ENCODE assay signal across 25 cellular contexts in the genomic region with DNA sequence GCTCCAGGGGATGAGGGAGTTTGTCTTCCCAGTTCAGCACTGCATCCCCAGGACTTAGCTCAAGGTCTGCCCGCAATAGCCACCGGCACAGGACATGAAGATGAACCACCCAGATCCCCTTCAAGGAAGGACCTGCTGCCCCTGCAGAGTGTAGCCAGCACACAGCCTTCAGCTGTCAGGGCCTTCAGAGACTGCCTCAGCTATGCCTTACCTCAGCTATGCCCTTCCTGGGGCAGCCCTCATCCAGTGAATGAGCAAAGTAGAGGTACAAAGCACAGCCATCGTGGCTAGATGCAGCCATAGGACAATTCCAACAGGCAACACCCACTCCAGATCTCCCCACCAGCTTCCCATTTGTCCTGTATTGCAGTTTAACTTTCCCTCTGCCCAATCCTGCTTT.
DNase-seq lines count a peak whose midpoint lies in the region; ATAC-seq and TF ChIP-seq lines count a peak whose summit lies in the region.
"Had no signal": no experiment of that assay in that cellular context is flagged by ENCODE, and none has a peak within 500 bp of the region (broad histone marks: within the 10 kb centered on the region; RNA-seq: fewer than 3 reads in every experiment).

No MANE protein-coding gene starts in this region.

- no peaks in the 10 kb centered on the region for H3K27me3 Mint-ChIP-seq in activated T-helper 17 cell treated with anti-CD3 and anti-CD28 coated beads, Interleukin-2, amount 50 U/mL, for 72 hours
- H3K27me3 Mint-ChIP-seq in stimulated activated naive B cell treated with anti-CD40 and anti-IgM and Interleukin-4, amounts not matched to agents 10 μg/mL and 1 μg/mL and 100 μg/mL, for 72 hours: peaks cover 0 to 4% of the 10 kb centered on the region in 2 donors
- no peaks in the 10 kb centered on the region for H3K27me3 Mint-ChIP-seq in activated T-cell treated with anti-CD3 and anti-CD28 coated beads, Interleukin-2, amount 50 U/mL, for 4 hours (ENCODE audit: low read depth)
- H3K27me3 Mint-ChIP-seq: dendritic cell treated with granulocyte-macrophage colony-stimulating factor and Interleukin-4, amounts not matched to agents 40 ng/mL and 50 ng/mL, for 4 days had no signal

- no peak overlapping the region for H3K27ac ChIP-seq in tibial artery
- no peak overlapping the region for H3K27ac ChIP-seq in suprapubic skin
- H3K27ac ChIP-seq: BLaER1 treated with 17β-estradiol and CSF1 and Interleukin-3, amounts not matched to agents 10 nM and 100 nM had no signal

- no peaks in the 10 kb centered on the region for H3K36me3 ChIP-seq in tibial artery
- no peaks in the 10 kb centered on the region for H3K36me3 ChIP-seq in suprapubic skin
- H3K36me3 ChIP-seq: BLaER1 treated with 17β-estradiol and CSF1 and Interleukin-3, amounts not matched to agents 10 nM and 100 nM had no signal

- ATAC-seq in GM18909 (IDR thresholded peaks at IDR 0.05; ENCODE audit: poor library complexity, unreplicated experiment): peak; percentile 35
- peak; percentile 24 for ATAC-seq in HG02678 (IDR thresholded peaks at IDR 0.05; ENCODE audit: unreplicated experiment)
- peak; percentile 11 for ATAC-seq in activated T-helper 17 cell treated with anti-CD3 and anti-CD28 coated beads, Interleukin-2, amount 50 U/mL, for 72 hours (replicated peaks)
- ATAC-seq in stimulated activated naive B cell treated with anti-CD40 and anti-IgM and Interleukin-4, amounts not matched to agents 10 μg/mL and 1 μg/mL and 100 μg/mL, for 72 hours (replicated peaks): peak; percentile 46 to 48
- no peak for ATAC-seq in activated T-cell treated with anti-CD3 and anti-CD28 coated beads, Interleukin-2, amount 50 U/mL, for 4 hours
- ATAC-seq in HG02870 (IDR thresholded peaks at IDR 0.05; ENCODE audit: unreplicated experiment): no peak
- ATAC-seq: left cardiac atrium, Panc1, SK-N-SH treated with all-trans-retinoic acid at 6 μM for 48 hours had no signal

- H3K4me3 ChIP-seq in tibial artery: no peak overlapping the region
- no peak overlapping the region for H3K4me3 ChIP-seq in suprapubic skin
- H3K4me3 ChIP-seq: BLaER1 treated with 17β-estradiol and CSF1 and Interleukin-3, amounts not matched to agents 10 nM and 100 nM had no signal

- peak overlapping the region; percentile 21 for H3K27ac Mint-ChIP-seq in activated T-helper 17 cell treated with anti-CD3 and anti-CD28 coated beads, Interleukin-2, amount 50 U/mL, for 72 hours
- H3K27ac Mint-ChIP-seq in stimulated activated naive B cell treated with anti-CD40 and anti-IgM and Interleukin-4, amounts not matched to agents 10 μg/mL and 1 μg/mL and 100 μg/mL, for 72 hours: no peak overlapping the region
- H3K27ac Mint-ChIP-seq: immature natural killer cell had no signal

- DNase-seq in stimulated activated naive B cell treated with anti-CD40 and anti-IgM and Interleukin-4, amounts not matched to agents 10 μg/mL and 1 μg/mL and 100 μg/mL, for 72 hours: no peak
- DNase-seq in activated T-cell treated with anti-CD3 and anti-CD28 coated beads, Interleukin-2, amount 50 U/mL, for 4 hours: no peak
- no peak for DNase-seq in tibial artery
- no peak for DNase-seq in suprapubic skin (ENCODE audit: low spot score in 2 of 2)
- DNase-seq: activated gamma-delta T cell; erythroblast; hypothalamus; immature natural killer cell; Karpas-422; left cardiac atrium; MV-4-11; NCI-H1436; NCI-H226; Right ventricle myocardium superior; stimulated activated CD4-positive, alpha-beta T cell treated with anti-CD3 and anti-CD28 coated beads, Interleukin-4, amount 100 ng/mL, for 24 hours; T-helper 2 cell had no signal

- 98% methylated on average over 3 of the region's 3 CpGs for WGBS in suprapubic skin

- no peaks in the 10 kb centered on the region for H3K9me3 Mint-ChIP-seq in activated T-helper 17 cell treated with anti-CD3 and anti-CD28 coated beads, Interleukin-2, amount 50 U/mL, for 72 hours
- no peaks in the 10 kb centered on the region for H3K9me3 Mint-ChIP-seq in stimulated activated naive B cell treated with anti-CD40 and anti-IgM and Interleukin-4, amounts not matched to agents 10 μg/mL and 1 μg/mL and 100 μg/mL, for 72 hours
- H3K9me3 Mint-ChIP-seq in activated T-cell treated with anti-CD3 and anti-CD28 coated beads, Interleukin-2, amount 50 U/mL, for 4 hours: no peaks in the 10 kb centered on the region
- H3K9me3 Mint-ChIP-seq: dendritic cell treated with granulocyte-macrophage colony-stimulating factor and Interleukin-4, amounts not matched to agents 40 ng/mL and 50 ng/mL, for 4 days; immature natural killer cell; nephron had no signal

- peak overlapping the region; percentile 25 for H3K4me3 Mint-ChIP-seq in activated T-helper 17 cell treated with anti-CD3 and anti-CD28 coated beads, Interleukin-2, amount 50 U/mL, for 72 hours
- H3K4me3 Mint-ChIP-seq in stimulated activated naive B cell treated with anti-CD40 and anti-IgM and Interleukin-4, amounts not matched to agents 10 μg/mL and 1 μg/mL and 100 μg/mL, for 72 hours: no peak overlapping the region
- no peak overlapping the region for H3K4me3 Mint-ChIP-seq in activated T-cell treated with anti-CD3 and anti-CD28 coated beads, Interleukin-2, amount 50 U/mL, for 4 hours
- H3K4me3 Mint-ChIP-seq: dendritic cell treated with granulocyte-macrophage colony-stimulating factor and Interleukin-4, amounts not matched to agents 40 ng/mL and 50 ng/mL, for 4 days; immature natural killer cell; nephron had no signal

- TF ChIP-seq EP300 in suprapubic skin (IDR thresholded peaks at IDR 0.05): no peak

- TF ChIP-seq CTCF in tibial artery (IDR thresholded peaks at IDR 0.05) (no peak), suprapubic skin (IDR thresholded peaks at IDR 0.05) (no peak)

- H3K9me3 ChIP-seq in tibial artery: no peaks in the 10 kb centered on the region
- no peaks in the 10 kb centered on the region for H3K9me3 ChIP-seq in suprapubic skin

- no peaks in the 10 kb centered on the region for H3K36me3 Mint-ChIP-seq in activated T-helper 17 cell treated with anti-CD3 and anti-CD28 coated beads, Interleukin-2, amount 50 U/mL, for 72 hours (ENCODE audit: low read depth)
- H3K36me3 Mint-ChIP-seq in stimulated activated naive B cell treated with anti-CD40 and anti-IgM and Interleukin-4, amounts not matched to agents 10 μg/mL and 1 μg/mL and 100 μg/mL, for 72 hours: no peaks in the 10 kb centered on the region
- no peaks in the 10 kb centered on the region for H3K36me3 Mint-ChIP-seq in activated T-cell treated with anti-CD3 and anti-CD28 coated beads, Interleukin-2, amount 50 U/mL, for 4 hours (ENCODE audit: insufficient read depth)
- H3K36me3 Mint-ChIP-seq: immature natural killer cell had no signal

- no peak for TF ChIP-seq POLR2A in suprapubic skin (IDR thresholded peaks at IDR 0.05)

- H3K4me1 ChIP-seq in tibial artery: peaks cover 0 to 12% (median 0%) of the 10 kb centered on the region in 4 donors
- peaks cover 4% of the 10 kb centered on the region for H3K4me1 ChIP-seq in suprapubic skin
- H3K4me1 ChIP-seq: BLaER1 treated with 17β-estradiol and CSF1 and Interleukin-3, amounts not matched to agents 10 nM and 100 nM had no signal

- no peaks in the 10 kb centered on the region for H3K27me3 ChIP-seq in tibial artery
- no peaks in the 10 kb centered on the region for H3K27me3 ChIP-seq in suprapubic skin
- H3K27me3 ChIP-seq: BLaER1 treated with 17β-estradiol and CSF1 and Interleukin-3, amounts not matched to agents 10 nM and 100 nM had no signal

- intact Hi-C loops in tibial artery (cut with DNase I; ENCODE audit: low total_unique reads): no loop called here

- peaks cover 14% of the 10 kb centered on the region for H3K4me1 Mint-ChIP-seq in activated T-helper 17 cell treated with anti-CD3 and anti-CD28 coated beads, Interleukin-2, amount 50 U/mL, for 72 hours
- peaks cover 16 to 25% of the 10 kb centered on the region in 2 donors for H3K4me1 Mint-ChIP-seq in stimulated activated naive B cell treated with anti-CD40 and anti-IgM and Interleukin-4, amounts not matched to agents 10 μg/mL and 1 μg/mL and 100 μg/mL, for 72 hours
- H3K4me1 Mint-ChIP-seq in activated T-cell treated with anti-CD3 and anti-CD28 coated beads, Interleukin-2, amount 50 U/mL, for 4 hours (ENCODE audit: low read depth): peaks cover 27% of the 10 kb centered on the region
- H3K4me1 Mint-ChIP-seq: immature natural killer cell, nephron had no signal

Comparison
In these comparisons a context has a peak if more than half of its experiments do, and no peak if none do; other contexts are left out.
1. ATAC-seq: peak in GM18909 (single experiment), HG02678 (single experiment), activated T-helper 17 cell treated with anti-CD3 and anti-CD28 coated beads, Interleukin-2, amount 50 U/mL, for 72 hours (single experiment) and stimulated activated naive B cell treated with anti-CD40 and anti-IgM and Interleukin-4, amounts not matched to agents 10 μg/mL and 1 μg/mL and 100 μg/mL, for 72 hours (2 of 2); none in activated T-cell treated with anti-CD3 and anti-CD28 coated beads, Interleukin-2, amount 50 U/mL, for 4 hours (0 of 2) and HG02870 (single experiment).